1 cellular context compared by ENCODE assay signal in the genomic region with DNA sequence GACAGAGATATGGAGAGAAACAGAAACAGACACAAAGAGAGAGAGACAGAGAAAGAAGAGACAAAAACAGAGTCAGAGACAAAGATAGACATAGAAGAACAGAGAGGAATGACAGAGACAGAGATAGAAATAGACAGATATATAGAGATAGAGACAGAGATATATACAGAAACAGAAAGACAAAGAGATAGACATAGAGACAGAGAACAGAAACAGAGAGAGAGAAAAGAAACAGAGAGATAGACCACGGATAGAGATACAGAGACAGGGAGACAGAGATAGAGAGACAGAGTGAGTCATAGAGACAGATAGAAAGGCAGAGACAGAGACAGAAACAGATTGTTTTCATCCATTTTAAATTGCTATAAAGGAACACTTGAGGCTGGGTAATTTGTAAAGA.
TF ChIP-seq lines count a peak whose summit lies in the region.

No MANE protein-coding gene starts in this region.

TF ChIP-seq in HepG2, 621 proteins besides CTCF, POLR2A, EP300 and RAD21:
- TF ChIP-seq SIX4 (CRISPR knock-in tag; IDR thresholded peaks at IDR 0.05) (no peak), REL (CRISPR knock-in tag; conservative IDR thresholded peaks at IDR 0.05) (no peak), SKI (IDR thresholded peaks at IDR 0.05; ENCODE audit: partially characterized antibody) (no peak)
TF ChIP-seq in HepG2: peak in this region for 0.
